In the genomic region with DNA sequence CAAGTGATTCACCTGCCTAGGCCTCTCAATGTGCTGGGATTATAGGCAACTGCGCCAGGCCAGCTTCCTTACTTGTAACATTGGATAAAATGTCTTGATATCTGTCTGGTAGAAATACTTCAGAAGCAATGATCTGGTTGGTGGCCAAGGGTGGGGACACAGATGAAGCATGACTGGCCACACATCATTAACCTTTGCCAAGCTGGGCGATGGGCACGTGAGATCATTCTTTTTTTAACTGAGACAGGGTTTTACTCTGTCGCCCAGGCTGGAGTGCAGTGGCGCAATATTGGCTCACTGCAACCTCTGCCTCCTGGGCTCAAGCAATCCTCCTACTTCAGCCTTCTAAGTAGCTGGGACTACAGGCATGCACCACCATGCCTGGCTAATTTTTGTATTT, we compare ENCODE assay signal across 20 cellular contexts. TPM values are rescaled to one million over a fixed set of nuclear protein-coding genes. Genes with fewer than 3 reads are reported as not detected.
A peak's percentile ranks its signal among the peaks of the same experiment; 100 is the strongest.
DNase-seq lines count a peak whose midpoint lies in the region; ATAC-seq and TF ChIP-seq lines count a peak whose summit lies in the region.
"Had no signal": no experiment of that assay in that cellular context is flagged by ENCODE, and none has a peak within 500 bp of the region (broad histone marks: within the 10 kb centered on the region; RNA-seq: fewer than 3 reads in every experiment).

No MANE protein-coding gene starts in this region.

- H3K4me1 ChIP-seq in GM23248 (ENCODE audit: insufficient read depth) (no peaks in the 10 kb centered on the region), body of pancreas (peaks cover 7% of the 10 kb centered on the region)
- H3K4me1 ChIP-seq: A549 had no signal

- ATAC-seq in WTC11 (no peak), body of pancreas (no peak)
- ATAC-seq: A549, GM23338, Panc1 had no signal

- H3K27me3 Mint-ChIP-seq in WTC11 (ENCODE audit: low read depth): no peaks in the 10 kb centered on the region
- H3K27me3 Mint-ChIP-seq in activated T-helper 2 cell treated with anti-CD3 and anti-CD28 coated beads, Interferon-gamma antibody, Interleukin-2, Interleukin-4, amounts not matched to agents 10 μg/mL and 5 μg/mL and 100 μg/mL, durations not matched to agents 14 hours and 24 hours and 36 hours (ENCODE audit: low read depth): peaks cover 1% of the 10 kb centered on the region
- H3K27me3 Mint-ChIP-seq: CD4-positive, alpha-beta T cell had no signal

- no peak overlapping the region for H3K9ac ChIP-seq in GM23248

- H3K4me3 ChIP-seq in GM23248 (no peak overlapping the region), body of pancreas (no peak overlapping the region)
- H3K4me3 ChIP-seq: A549, GM23338 had no signal

- no peaks in the 10 kb centered on the region for H3K9me2 ChIP-seq in GM23248 (ENCODE audit: insufficient read depth)

- POLR2A ChIA-PET in WTC11 (lab: Charles Lee): interaction anchor here (0.7 kb wide), 1 partner anchor 56 kb away, joined by 3 read pairs; no protein-coding TSS in a partner anchor

- H3K36me3 ChIP-seq in GM23248 (ENCODE audit: low read depth) (no peaks in the 10 kb centered on the region), body of pancreas (replicated peaks in 1 of 2; ENCODE audit: insufficient read depth in 1 of 2, low read depth in 2 of 2) (peaks cover 0 to 3% of the 10 kb centered on the region in 2 donors)

- in situ Hi-C loops in ACHN (cut with HindIII; ENCODE audit: low pct_ligation_motif_present, low pct_unique_long_range_greater_than_20kb, low sequenced_read_pairs): no loop called here
- in situ Hi-C loops in GM23248 (cut with MboI): loop anchor here (10.0 kb wide), 1 partner anchor 139 kb away; no protein-coding TSS in a partner anchor

- H3K27me3 ChIP-seq in GM23248 (replicated peaks; ENCODE audit: insufficient read depth) (no peaks in the 10 kb centered on the region; the same call in 1 of the 2 replicates), body of pancreas (no peaks in the 10 kb centered on the region)

- TF ChIP-seq CTCF in WTC11 (IDR thresholded peaks at IDR 0.05): no peak
- no peak for TF ChIP-seq CTCF in body of pancreas (IDR thresholded peaks at IDR 0.05)

- no peaks in the 10 kb centered on the region for H3F3A ChIP-seq in GM23248 (ENCODE audit: insufficient read depth)

- H3K27ac ChIP-seq in GM23248 (no peak overlapping the region), body of pancreas (no peak overlapping the region)
- H3K27ac ChIP-seq: A549 had no signal

- TF ChIP-seq POLR2A in body of pancreas (IDR thresholded peaks at IDR 0.05): no peak

- no peak overlapping the region for H3K4me2 ChIP-seq in GM23248 (ENCODE audit: unreplicated experiment)
- H3K4me2 ChIP-seq: A549, GM23338 had no signal

- intact Hi-C loops in body of pancreas (cut with DNase I): no loop called here
- intact Hi-C loops in activated T-helper 2 cell treated with anti-CD3 and anti-CD28 coated beads, Interferon-gamma antibody, Interleukin-2, Interleukin-4, amounts not matched to agents 10 μg/mL and 5 μg/mL and 100 μg/mL, durations not matched to agents 14 hours and 24 hours and 36 hours (cut with micrococcal nuclease): no loop called here

- DNase-seq in ACHN (peak; percentile 63), GM23248 (peak; percentile 9), WTC11 (ENCODE audit: low spot score) (no peak), mesenteric fat pad (ENCODE audit: low spot score) (peak; percentile 53), hepatic stellate cell (ENCODE audit: low spot score) (no peak), body of pancreas (no peak), NCI-H748 treated with DMSO at 0.1 percent for 48 hours (lab: John Stamatoyannopoulos, UW) (no peak)
- DNase-seq in activated T-helper 2 cell treated with anti-CD3 and anti-CD28 coated beads, Interferon-gamma antibody, Interleukin-2, Interleukin-4, amounts not matched to agents 10 μg/mL and 5 μg/mL and 100 μg/mL, durations not matched to agents 14 hours and 24 hours and 36 hours (ENCODE audit: low spot score): no peak
- DNase-seq: CD4-positive, alpha-beta T cell; DND-41; GDM1; NCI-H1092; NCI-H1694; NCI-H446 treated with DMSO at 0.1 percent for 48 hours; NCI-H774; SHP77 had no signal

- H3K79me2 ChIP-seq in GM23248 (ENCODE audit: insufficient read depth): no peaks in the 10 kb centered on the region

- 25 to 34% methylated on average over 5 of the region's 5 CpGs for WGBS in GM23248 (ENCODE audit: low coverage in 1 of 2, low lambda C conversion rate in 2 of 2, missing lambda C conversion rate in 2 of 2), 2 experiments
- WGBS in body of pancreas, 2 donors: 90 to 91% methylated on average over 5 of the region's 5 CpGs

- H3K36me3 Mint-ChIP-seq in WTC11: peaks cover 22% of the 10 kb centered on the region
- no peaks in the 10 kb centered on the region for H3K36me3 Mint-ChIP-seq in activated T-helper 2 cell treated with anti-CD3 and anti-CD28 coated beads, Interferon-gamma antibody, Interleukin-2, Interleukin-4, amounts not matched to agents 10 μg/mL and 5 μg/mL and 100 μg/mL, durations not matched to agents 14 hours and 24 hours and 36 hours (ENCODE audit: low read depth)
- H3K36me3 Mint-ChIP-seq: IgD-negative memory B cell had no signal

- CTCF ChIA-PET in WTC11 (lab: Charles Lee): interaction anchor here (3.3 kb wide), 1 partner anchor 37 kb away, joined by 16 read pairs; no protein-coding TSS in a partner anchor

- H3K4me3 Mint-ChIP-seq in WTC11: no peak overlapping the region
- no peak overlapping the region for H3K4me3 Mint-ChIP-seq in activated T-helper 2 cell treated with anti-CD3 and anti-CD28 coated beads, Interferon-gamma antibody, Interleukin-2, Interleukin-4, amounts not matched to agents 10 μg/mL and 5 μg/mL and 100 μg/mL, durations not matched to agents 14 hours and 24 hours and 36 hours (ENCODE audit: low read depth)
- H3K4me3 Mint-ChIP-seq: CD4-positive, alpha-beta T cell; GM23338 had no signal

- no peaks in the 10 kb centered on the region for H4K20me1 ChIP-seq in GM23248 (ENCODE audit: insufficient read depth)

- no peak overlapping the region for H2AFZ ChIP-seq in GM23248
- H2AFZ ChIP-seq: GM23338 had no signal

- H3K4me1 Mint-ChIP-seq in WTC11: peaks cover 21% of the 10 kb centered on the region
- H3K4me1 Mint-ChIP-seq in activated T-helper 2 cell treated with anti-CD3 and anti-CD28 coated beads, Interferon-gamma antibody, Interleukin-2, Interleukin-4, amounts not matched to agents 10 μg/mL and 5 μg/mL and 100 μg/mL, durations not matched to agents 14 hours and 24 hours and 36 hours (ENCODE audit: low read depth): no peaks in the 10 kb centered on the region

- peak overlapping the region; percentile 86 for H3K27ac Mint-ChIP-seq in WTC11
- no peak overlapping the region for H3K27ac Mint-ChIP-seq in activated T-helper 2 cell treated with anti-CD3 and anti-CD28 coated beads, Interferon-gamma antibody, Interleukin-2, Interleukin-4, amounts not matched to agents 10 μg/mL and 5 μg/mL and 100 μg/mL, durations not matched to agents 14 hours and 24 hours and 36 hours
- H3K27ac Mint-ChIP-seq: CD4-positive, alpha-beta T cell; GM23338 had no signal

- H3K9me3 ChIP-seq in GM23248 (ENCODE audit: low read depth) (no peaks in the 10 kb centered on the region), body of pancreas (no peaks in the 10 kb centered on the region)
- H3K9me3 ChIP-seq: A549 had no signal

- no peaks in the 10 kb centered on the region for H3K9me3 Mint-ChIP-seq in WTC11
- no peaks in the 10 kb centered on the region for H3K9me3 Mint-ChIP-seq in activated T-helper 2 cell treated with anti-CD3 and anti-CD28 coated beads, Interferon-gamma antibody, Interleukin-2, Interleukin-4, amounts not matched to agents 10 μg/mL and 5 μg/mL and 100 μg/mL, durations not matched to agents 14 hours and 24 hours and 36 hours
- H3K9me3 Mint-ChIP-seq: CD4-positive, alpha-beta T cell; GM23338; IgD-negative memory B cell had no signal

TF ChIP-seq in WTC11, 78 proteins besides CTCF, POLR2A, EP300 and RAD21:
- TF ChIP-seq, protein P1, sequence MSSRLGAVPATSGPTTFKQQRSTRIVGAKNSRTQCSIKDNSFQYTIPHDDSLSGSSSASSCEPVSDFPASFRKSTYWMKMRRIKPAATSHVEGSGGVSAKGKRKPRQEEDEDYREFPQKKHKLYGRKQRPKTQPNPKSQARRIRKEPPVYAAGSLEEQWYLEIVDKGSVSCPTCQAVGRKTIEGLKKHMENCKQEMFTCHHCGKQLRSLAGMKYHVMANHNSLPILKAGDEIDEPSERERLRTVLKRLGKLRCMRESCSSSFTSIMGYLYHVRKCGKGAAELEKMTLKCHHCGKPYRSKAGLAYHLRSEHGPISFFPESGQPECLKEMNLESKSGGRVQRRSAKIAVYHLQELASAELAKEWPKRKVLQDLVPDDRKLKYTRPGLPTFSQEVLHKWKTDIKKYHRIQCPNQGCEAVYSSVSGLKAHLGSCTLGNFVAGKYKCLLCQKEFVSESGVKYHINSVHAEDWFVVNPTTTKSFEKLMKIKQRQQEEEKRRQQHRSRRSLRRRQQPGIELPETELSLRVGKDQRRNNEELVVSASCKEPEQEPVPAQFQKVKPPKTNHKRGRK (CRISPR knock-in tag; IDR thresholded peaks at IDR 0.05; ENCODE audit: borderline replicate concordance): no peak

RNA-seq across cellular contexts. Expression of gene PLEKHH1, which starts 31.1 kb away (rescaled TPM):
- under 0.01 TPM in 1 of 2 replicates, not detected in the other for total RNA-seq in GM23248 (2014; rRNA removed; shearing (Covaris generic))
- polyA plus RNA-seq in GM23248 (2016; fragmentation: Nextera tagmentation; extraction: Ambion mirVana): 0.13 TPM in 1 of 2 replicates, not detected in the other
- total RNA-seq in WTC11 (2021) (45.4 to 49.8 TPM (median 48.3 TPM) in 3 replicates), mesenteric fat pad (6.8 TPM), body of pancreas (10 to 100 TPM; 32.7 to 54.7 TPM)
- 1.5 and 1.8 TPM in 2 replicates for total RNA-seq in activated T-helper 2 cell treated with anti-CD3 and anti-CD28 coated beads, Interferon-gamma antibody, Interleukin-2, Interleukin-4, amounts not matched to agents 10 μg/mL and 5 μg/mL and 100 μg/mL, durations not matched to agents 14 hours and 24 hours and 36 hours
- polyA plus RNA-seq: IgD-negative memory B cell had no signal

RNA-seq across cellular contexts. Expression of gene PIGH, which starts 35.8 kb away (rescaled TPM):
- total RNA-seq in GM23248 (2014; rRNA removed; shearing (Covaris generic)): 10.8 and 27.6 TPM in 2 replicates
- polyA plus RNA-seq in GM23248 (2016; fragmentation: Nextera tagmentation; extraction: Ambion mirVana): 22.4 and 23.4 TPM in 2 replicates
- total RNA-seq in WTC11 (2021): 6.6 to 7.8 TPM (median 6.8 TPM) in 3 replicates
- total RNA-seq in mesenteric fat pad: 16.9 TPM
- total RNA-seq in body of pancreas: 10 to 100 TPM; 14.2 to 30.1 TPM
- total RNA-seq in activated T-helper 2 cell treated with anti-CD3 and anti-CD28 coated beads, Interferon-gamma antibody, Interleukin-2, Interleukin-4, amounts not matched to agents 10 μg/mL and 5 μg/mL and 100 μg/mL, durations not matched to agents 14 hours and 24 hours and 36 hours: 14.5 and 21.8 TPM in 2 replicates

RNA-seq across cellular contexts. Expression of gene ARG2, which starts 55.5 kb away (rescaled TPM):
- total RNA-seq in GM23248 (2014; rRNA removed; shearing (Covaris generic)): 6.3 and 8.2 TPM in 2 replicates
- polyA plus RNA-seq in GM23248 (2016; fragmentation: Nextera tagmentation; extraction: Ambion mirVana): 5.6 and 5.8 TPM in 2 replicates
- total RNA-seq in WTC11 (2021) (29.8 to 38.5 TPM (median 33.0 TPM) in 3 replicates), mesenteric fat pad (6.6 TPM), body of pancreas (1 to 10 TPM; 3.6 to 4.6 TPM)
- total RNA-seq in activated T-helper 2 cell treated with anti-CD3 and anti-CD28 coated beads, Interferon-gamma antibody, Interleukin-2, Interleukin-4, amounts not matched to agents 10 μg/mL and 5 μg/mL and 100 μg/mL, durations not matched to agents 14 hours and 24 hours and 36 hours: 19.2 and 21.1 TPM in 2 replicates

Comparison
In these comparisons a context has a peak if more than half of its experiments do, and no peak if none do; other contexts are left out.
1. DNase-seq: peak in ACHN (single experiment), GM23248 (single experiment) and mesenteric fat pad (single experiment); none in WTC11 (single experiment), hepatic stellate cell (single experiment), body of pancreas (0 of 4), NCI-H748 treated with DMSO at 0.1 percent for 48 hours (single experiment) and activated T-helper 2 cell treated with anti-CD3 and anti-CD28 coated beads, Interferon-gamma antibody, Interleukin-2, Interleukin-4, amounts not matched to agents 10 μg/mL and 5 μg/mL and 100 μg/mL, durations not matched to agents 14 hours and 24 hours and 36 hours (single experiment).